In the genomic region with DNA sequence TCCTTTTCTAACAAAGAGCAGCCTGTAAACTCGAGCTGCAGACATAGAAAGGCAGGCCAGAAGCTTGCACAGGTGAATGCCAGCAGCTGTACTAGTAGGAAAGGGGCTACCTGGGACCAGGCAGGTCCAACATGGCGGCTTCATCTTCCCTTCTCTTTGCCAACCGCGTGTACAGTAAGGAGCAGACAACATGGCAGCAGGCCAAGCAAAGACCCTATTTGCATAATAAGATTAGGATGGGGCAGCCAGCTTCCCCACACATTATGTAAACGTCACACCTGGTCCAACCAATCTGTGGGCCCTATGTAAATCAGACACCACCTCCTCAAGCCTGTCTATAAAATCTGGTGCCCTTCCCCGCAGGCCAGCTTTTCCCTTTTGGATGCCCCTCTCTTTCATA, we compare ENCODE assay signal across 30 cellular contexts.
A peak's percentile ranks its signal among the peaks of the same experiment; 100 is the strongest.
DNase-seq lines count a peak whose midpoint lies in the region; ATAC-seq and TF ChIP-seq lines count a peak whose summit lies in the region.
"Had no signal": no experiment of that assay in that cellular context is flagged by ENCODE, and none has a peak within 500 bp of the region (broad histone marks: within the 10 kb centered on the region; RNA-seq: fewer than 3 reads in every experiment).

No MANE protein-coding gene starts in this region.

- no peaks in the 10 kb centered on the region for H3K27me3 Mint-ChIP-seq in activated naive CD4-positive, alpha-beta T cell treated with anti-CD3 and anti-CD28 coated beads for 36 hours (ENCODE audit: low read depth)
- H3K27me3 Mint-ChIP-seq: activated CD4-positive, alpha-beta T cell treated with anti-CD3 and anti-CD28 coated beads for 36 hours; activated naive CD8-positive, alpha-beta T cell treated with anti-CD3 and anti-CD28 coated beads for 36 hours; CD4-positive, alpha-beta memory T cell; effector memory CD8-positive, alpha-beta T cell; naive B cell had no signal

- peaks cover 2% of the 10 kb centered on the region for H3K9me3 Mint-ChIP-seq in activated naive CD4-positive, alpha-beta T cell treated with anti-CD3 and anti-CD28 coated beads for 36 hours
- H3K9me3 Mint-ChIP-seq: activated naive CD8-positive, alpha-beta T cell treated with anti-CD3 and anti-CD28 coated beads for 36 hours had no signal

- no peak overlapping the region for H3K4me3 ChIP-seq in WERI-Rb-1 (ENCODE audit: low read depth, low read length)
- H3K4me3 ChIP-seq: prostate gland, sigmoid colon, suprapubic skin had no signal

- no peaks in the 10 kb centered on the region for H3K27me3 ChIP-seq in WERI-Rb-1 (ENCODE audit: insufficient read depth, low read depth, severe bottlenecking)
- H3K27me3 ChIP-seq: neutrophil, sigmoid colon, suprapubic skin had no signal

- H3K9me3 ChIP-seq in WERI-Rb-1 (ENCODE audit: severe bottlenecking), result no peaks in the 10 kb centered on the region
- H3K9me3 ChIP-seq: neutrophil, prostate gland, suprapubic skin had no signal

- no peak overlapping the region for H3K4me3 Mint-ChIP-seq in activated naive CD4-positive, alpha-beta T cell treated with anti-CD3 and anti-CD28 coated beads for 36 hours
- H3K4me3 Mint-ChIP-seq: activated CD4-positive, alpha-beta T cell treated with anti-CD3 and anti-CD28 coated beads for 36 hours; activated naive CD8-positive, alpha-beta T cell treated with anti-CD3 and anti-CD28 coated beads for 36 hours; effector memory CD8-positive, alpha-beta T cell; naive B cell; T-helper 2 cell treated with Interferon-gamma antibody and Interleukin-4, amounts not matched to agents 5 μg/mL and 100 μg/mL, for 36 hours had no signal

- DNase-seq in DMS 273 (lab: John Stamatoyannopoulos, UW; ENCODE audit: unreplicated experiment) (peak; percentile 91), DMS 273 treated with DMSO at 0.1 percent for 48 hours (lab: John Stamatoyannopoulos, UW) (no peak), NCI-H1436 treated with DMSO at 0.1 percent for 48 hours (lab: John Stamatoyannopoulos, UW) (peak; percentile 37), NCI-H524 (lab: John Stamatoyannopoulos, UW) (peak; percentile 87 to 94), WERI-Rb-1 (peak; percentile 47), nucleus accumbens (lab: John Stamatoyannopoulos, UW) (no peak)
- no peak for DNase-seq in activated naive CD4-positive, alpha-beta T cell treated with anti-CD3 and anti-CD28 coated beads for 36 hours
- DNase-seq: activated CD4-positive, alpha-beta T cell treated with anti-CD3 and anti-CD28 coated beads for 36 hours; activated effector memory CD4-positive, alpha-beta T cell treated with Interleukin-2 at 50 U/mL for 16 hours; activated naive CD8-positive, alpha-beta T cell treated with anti-CD3 and anti-CD28 coated beads for 36 hours; activated T-cell treated with anti-CD3 and anti-CD28 coated beads for 4 hours; AML-193; aorta; CD4-positive, alpha-beta memory T cell; cortex of kidney; DMS53; effector memory CD8-positive, alpha-beta T cell; erythroblast; naive B cell; NCI-H1694 treated with DMSO at 0.1 percent for 48 hours; OCI-M1; sigmoid colon; stimulated activated naive CD4-positive, alpha-beta T cell had no signal

- no peaks in the 10 kb centered on the region for H3K4me1 Mint-ChIP-seq in activated naive CD4-positive, alpha-beta T cell treated with anti-CD3 and anti-CD28 coated beads for 36 hours (ENCODE audit: low read depth)
- H3K4me1 Mint-ChIP-seq: activated CD4-positive, alpha-beta T cell treated with anti-CD3 and anti-CD28 coated beads for 36 hours; activated naive CD8-positive, alpha-beta T cell treated with anti-CD3 and anti-CD28 coated beads for 36 hours; CD4-positive, alpha-beta memory T cell; naive B cell had no signal

- no peak for ATAC-seq in GM21737 (IDR thresholded peaks at IDR 0.05; ENCODE audit: unreplicated experiment)
- ATAC-seq: activated CD4-positive, alpha-beta T cell treated with anti-CD3 and anti-CD28 coated beads for 36 hours; effector memory CD8-positive, alpha-beta T cell; HCT116 had no signal

- CTCF ChIA-PET in activated naive CD4-positive, alpha-beta T cell treated with anti-CD3 and anti-CD28 coated beads for 36 hours (lab: Charles Lee), result no interaction called here

- H3K36me3 Mint-ChIP-seq in activated naive CD4-positive, alpha-beta T cell treated with anti-CD3 and anti-CD28 coated beads for 36 hours (ENCODE audit: low read depth), result no peaks in the 10 kb centered on the region
- H3K36me3 Mint-ChIP-seq: activated naive CD8-positive, alpha-beta T cell treated with anti-CD3 and anti-CD28 coated beads for 36 hours; CD4-positive, alpha-beta memory T cell; naive B cell had no signal

- no peak overlapping the region for H3K27ac Mint-ChIP-seq in activated naive CD4-positive, alpha-beta T cell treated with anti-CD3 and anti-CD28 coated beads for 36 hours
- H3K27ac Mint-ChIP-seq: activated CD4-positive, alpha-beta T cell treated with anti-CD3 and anti-CD28 coated beads for 36 hours; activated naive CD8-positive, alpha-beta T cell treated with anti-CD3 and anti-CD28 coated beads for 36 hours; CD4-positive, alpha-beta memory T cell; effector memory CD8-positive, alpha-beta T cell; naive B cell; T-helper 2 cell treated with Interferon-gamma antibody and Interleukin-4, amounts not matched to agents 5 μg/mL and 100 μg/mL, for 36 hours had no signal

- intact Hi-C loops in activated naive CD4-positive, alpha-beta T cell treated with anti-CD3 and anti-CD28 coated beads for 36 hours (cut with micrococcal nuclease), result no loop called here

- TF ChIP-seq CTCF in WERI-Rb-1 (IDR thresholded peaks at IDR 0.05; ENCODE audit: low read depth, low read length), result no peak

- H3K36me3 ChIP-seq in WERI-Rb-1, result no peaks in the 10 kb centered on the region
- H3K36me3 ChIP-seq: neutrophil, prostate gland, sigmoid colon, suprapubic skin had no signal

- no peak overlapping the region for H3K27ac ChIP-seq in WERI-Rb-1
- H3K27ac ChIP-seq: 22Rv1, neutrophil, prostate gland, sigmoid colon, suprapubic skin had no signal

Comparison
In these comparisons a context has a peak if more than half of its experiments do, and no peak if none do; other contexts are left out.
1. DNase-seq: peak in DMS 273 (single experiment), NCI-H1436 treated with DMSO at 0.1 percent for 48 hours (single experiment), NCI-H524 (2 of 2) and WERI-Rb-1 (single experiment); none in DMS 273 treated with DMSO at 0.1 percent for 48 hours (single experiment), nucleus accumbens (0 of 56) and activated naive CD4-positive, alpha-beta T cell treated with anti-CD3 and anti-CD28 coated beads for 36 hours (single experiment).